ENCODE assay signal across 9 cellular contexts in the genomic region with DNA sequence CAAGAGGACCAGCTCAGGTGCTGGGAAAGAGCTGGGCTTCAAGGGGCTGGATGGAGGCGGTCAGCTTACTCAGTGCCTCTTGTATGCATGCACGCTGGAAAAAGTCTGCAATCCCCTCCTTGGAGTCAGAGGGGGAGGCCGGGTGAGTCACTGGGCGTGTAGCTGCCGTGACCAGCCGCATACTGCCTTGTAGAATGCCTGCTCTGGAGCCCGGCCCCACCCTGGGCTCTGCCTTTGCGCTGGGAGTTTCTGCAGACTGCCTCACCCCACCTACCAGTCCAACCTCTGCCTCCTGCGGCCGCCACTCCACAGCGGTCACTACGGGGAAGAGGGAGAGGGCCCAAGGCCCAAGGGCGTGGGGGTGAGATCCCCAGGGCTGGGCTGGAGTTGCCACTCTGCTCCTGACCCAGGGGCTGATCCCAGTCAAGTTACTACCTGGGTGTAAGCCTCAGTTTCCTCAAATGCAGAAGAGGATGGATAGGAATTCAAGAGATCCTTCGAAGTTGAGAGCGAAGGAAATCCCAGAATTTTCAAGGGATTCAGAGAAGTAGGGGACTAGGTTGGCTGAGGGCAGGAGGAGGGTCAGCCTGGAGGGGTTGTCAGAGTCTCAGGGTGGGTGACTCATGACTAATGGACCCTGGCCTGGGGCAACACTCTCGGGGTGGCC. TPM values are rescaled to one million over a fixed set of nuclear protein-coding genes. Genes with fewer than 3 reads are reported as not detected.
A peak's percentile ranks its signal among the peaks of the same experiment; 100 is the strongest.
DNase-seq lines count a peak whose midpoint lies in the region; ATAC-seq and TF ChIP-seq lines count a peak whose summit lies in the region.
"Had no signal": no experiment of that assay in that cellular context is flagged by ENCODE, and none has a peak within 500 bp of the region (broad histone marks: within the 10 kb centered on the region; RNA-seq: fewer than 3 reads in every experiment).

No MANE protein-coding gene starts in this region.

- TF ChIP-seq POLR2A in IMR-90 (IDR thresholded peaks at IDR 0.05; ENCODE audit: low read depth, low read length) = peak; percentile 60; the same call in 1 of the 2 replicates

- H4K91ac ChIP-seq in IMR-90 (ENCODE audit: insufficient read depth, low read depth, low read length) = peak overlapping the region; percentile 98

- TF ChIP-seq CTCF in IMR-90 (conservative IDR thresholded peaks at IDR 0.05; ENCODE audit: low read depth, low read length) (no peak), cardiac fibroblast (IDR thresholded peaks at IDR 0.05; ENCODE audit: low read depth, low read length) (no peak), liver (IDR thresholded peaks at IDR 0.05; ENCODE audit: low read depth, low read length, missing input control) (no peak), upper lobe of right lung (IDR thresholded peaks at IDR 0.05) (no peak)

- peak overlapping the region; percentile 67 for H2AFZ ChIP-seq in IMR-90 (replicated peaks; ENCODE audit: low read length, poor library complexity)

- intact Hi-C loops in IMR-90 (cut with micrococcal nuclease) = no loop called here
- intact Hi-C loops in upper lobe of right lung (cut with DNase I) = no loop called here

- peak overlapping the region; percentile 77 to 92 for H4K8ac ChIP-seq in IMR-90 (ENCODE audit: low read depth in 2 of 2, low read length in 2 of 2)

- H2AK5ac ChIP-seq in IMR-90 (ENCODE audit: low read depth, low read length) = peak overlapping the region; percentile 100

- peaks cover 20% of the 10 kb centered on the region for H3K9me1 ChIP-seq in IMR-90 (ENCODE audit: insufficient read depth, low read length)

- peak overlapping the region; percentile 97 for H3K4ac ChIP-seq in IMR-90 (ENCODE audit: low read depth, low read length)

- peak overlapping the region; percentile 88 for H3K14ac ChIP-seq in IMR-90 (replicated peaks; ENCODE audit: low read depth, low read length)

- H3K9me3 ChIP-seq in IMR-90 (ENCODE audit: control insufficient read depth, insufficient read depth, low read length) = no peaks in the 10 kb centered on the region
- H3K9me3 ChIP-seq in liver (ENCODE audit: control insufficient read depth in 4 of 4, low read length in 3 of 4) = no peaks in the 10 kb centered on the region
- no peaks in the 10 kb centered on the region for H3K9me3 ChIP-seq in upper lobe of right lung

- peak overlapping the region; percentile 75 for H3K18ac ChIP-seq in IMR-90 (ENCODE audit: low read depth, low read length)

- dilution Hi-C loops in IMR-90 (cut with HindIII; ENCODE audit: low sequenced_read_pairs, unreplicated experiment) = no loop called here

- POLR2A ChIA-PET in IMR-90 (lab: Charles Lee; ENCODE audit: unreplicated experiment) = interaction anchor here (0.6 to 1.7 kb wide), 3 partner anchors 40 to 435 kb away, joined by 3 to 11 read pairs (median 6); partner anchors contain the start of gene TPCN2

- H3K9ac ChIP-seq in IMR-90 (ENCODE audit: low read depth, low read length) = peak overlapping the region; percentile 62
- peak overlapping the region in 1 of 2 donors; percentile 75 for H3K9ac ChIP-seq in liver (ENCODE audit: low read depth in 1 of 2, low read length in 2 of 2)

- H3K27me3 ChIP-seq in IMR-90 (ENCODE audit: control insufficient read depth, insufficient read depth, low read length) (no peaks in the 10 kb centered on the region), liver (ENCODE audit: control insufficient read depth in 4 of 4, insufficient read depth in 4 of 4, low read length in 3 of 4) (no peaks in the 10 kb centered on the region), upper lobe of right lung (peaks cover 31% of the 10 kb centered on the region)

- H3K27ac ChIP-seq in IMR-90 (ENCODE audit: insufficient read depth, low read length) (peak overlapping the region; percentile 90), liver (ENCODE audit: low read depth in 1 of 2, low read length in 2 of 2) (peak overlapping the region; percentile 70 to 90), upper lobe of right lung (peak overlapping the region; percentile 55), substantia nigra (ENCODE audit: low read depth, low read length, poor library complexity, severe bottlenecking) (no peak overlapping the region)

- H3K36me3 ChIP-seq in IMR-90 (ENCODE audit: control insufficient read depth, insufficient read depth, low read length) (peaks cover 33% of the 10 kb centered on the region), liver (ENCODE audit: control insufficient read depth in 4 of 4, insufficient read depth in 3 of 4, low read depth in 1 of 4, low read length in 3 of 4) (no peaks in the 10 kb centered on the region), upper lobe of right lung (peaks cover 4% of the 10 kb centered on the region)

- TF ChIP-seq RAD21 in IMR-90 (IDR thresholded peaks at IDR 0.05; ENCODE audit: low read length) (no peak), liver (IDR thresholded peaks at IDR 0.05) (peak in 1 of 2 donors; percentile 9)

- DNase-seq in IMR-90 (peak; percentile 99), cardiac fibroblast (ENCODE audit: low read depth in 2 of 2) (peak; percentile 94 to 97), upper lobe of right lung (peak; percentile 69), substantia nigra (lab: John Stamatoyannopoulos, UW) (no peak), OCI-M2 (lab: John Stamatoyannopoulos, UW; ENCODE audit: unreplicated experiment) (no peak)
- DNase-seq in stimulated activated CD4-positive, alpha-beta T cell treated with anti-CD3 and anti-CD28 coated beads, Interleukin-15, amount 100 ng/mL, for 24 hours = no peak

- H2BK120ac ChIP-seq in IMR-90 (ENCODE audit: low read depth, low read length) = peak overlapping the region; percentile 92

- H3K23ac ChIP-seq in IMR-90 (ENCODE audit: low read depth, low read length) = peak overlapping the region; percentile 95

- WGBS in IMR-90 (ENCODE audit: extremely low coverage in 2 of 2, insufficient read length in 1 of 2), 2 experiments = 43% methylated on average over 5 of the region's 16 CpGs; no CpG with 5 or more reads in 1 of the 2 experiments
- WGBS in liver = 37% methylated on average over 16 of the region's 16 CpGs

- H3K56ac ChIP-seq in IMR-90 (ENCODE audit: extremely low read depth, insufficient read depth, low read length) = peak overlapping the region; percentile 85

- H2BK15ac ChIP-seq in IMR-90 (ENCODE audit: low read depth, low read length) = peak overlapping the region; percentile 92; the same call in 2 of the 3 replicates

- peak overlapping the region; percentile 59 for H3K4me2 ChIP-seq in IMR-90 (ENCODE audit: low read depth, low read length)

- no TSS peak for BruUV-seq in IMR-90 (replicated peaks; lab: Mats Ljungman, UMichigan)

- H2BK20ac ChIP-seq in IMR-90 (ENCODE audit: low read depth, low read length) = peak overlapping the region; percentile 89

- peaks cover 26 to 73% of the 10 kb centered on the region in 2 experiments for H3K79me1 ChIP-seq in IMR-90 (ENCODE audit: low read depth in 1 of 2, low read length in 2 of 2)

- H3K4me3 ChIP-seq in IMR-90 (ENCODE audit: insufficient read depth, low read depth, low read length) (no peak overlapping the region), cardiac fibroblast (replicated peaks in 1 of 2; ENCODE audit: low read depth in 2 of 2, low read length in 2 of 2) (no peak overlapping the region), liver (ENCODE audit: low read depth in 1 of 3, low read length in 3 of 3) (peak overlapping the region in 1 of 3 donors; percentile 6), upper lobe of right lung (no peak overlapping the region)

- peak overlapping the region; percentile 98 for H2AK9ac ChIP-seq in IMR-90 (replicated peaks; ENCODE audit: low read depth, low read length, poor library complexity)

- ATAC-seq in IMR-90 (ENCODE audit: low read depth) (peak; percentile 59), upper lobe of right lung (peak; percentile 22), GM21390 (IDR thresholded peaks at IDR 0.05; ENCODE audit: unreplicated experiment) (no peak)

- H2BK5ac ChIP-seq in IMR-90 (ENCODE audit: low read depth, low read length, poor library complexity, severe bottlenecking) = peak overlapping the region; percentile 94

- in situ Hi-C loops in IMR-90 (cut with MboI; ENCODE audit: low sequenced_read_pairs) = loop anchor here (5.0 kb wide), 1 partner anchor 73 kb away; no protein-coding TSS in a partner anchor

- H4K20me1 ChIP-seq in IMR-90 (ENCODE audit: insufficient read depth, low read length) = peaks cover 8% of the 10 kb centered on the region

- CTCF ChIA-PET in IMR-90 (lab: Yijun Ruan, JAX) = interaction anchor here (0.6 kb wide), 1 partner anchor 35 kb away, joined by 3 read pairs; no protein-coding TSS in a partner anchor

- H4K5ac ChIP-seq in IMR-90 (ENCODE audit: low read depth, low read length) = peak overlapping the region; percentile 86

- H3K4me1 ChIP-seq in IMR-90 (ENCODE audit: control insufficient read depth, insufficient read depth, low read length) (peaks cover 39% of the 10 kb centered on the region), liver (ENCODE audit: control insufficient read depth in 4 of 4, insufficient read depth in 4 of 4, low read length in 3 of 4) (peaks cover 29 to 59% (median 45%) of the 10 kb centered on the region in 4 donors), upper lobe of right lung (peaks cover 27% of the 10 kb centered on the region)

TF ChIP-seq in IMR-90, 13 proteins besides CTCF, POLR2A, EP300 and RAD21 (continues in another document):
- TF ChIP-seq FOS (IDR thresholded peaks at IDR 0.05; ENCODE audit: low read depth, low read length) = peak; percentile 93
- peak; percentile 67 for TF ChIP-seq CEBPB (IDR thresholded peaks at IDR 0.05; ENCODE audit: low read depth, low read length)
- no peak for TF ChIP-seq CHD1 (IDR thresholded peaks at IDR 0.05; ENCODE audit: low read depth, low read length)

RNA-seq across cellular contexts. Expression of gene MRGPRF, which starts 4.1 kb away (rescaled TPM):
- total RNA-seq in IMR-90 (2012; rRNA removed) (5.8 and 6.3 TPM in 2 replicates), liver (1 to 10 TPM; 1.9 to 3.0 TPM), upper lobe of right lung (13.2 TPM)
- polyA plus RNA-seq in IMR-90 (2012; rRNA removed) (27.3 and 28.8 TPM in 2 replicates), liver (1 to 10 TPM; 1.1 to 4.8 TPM)
- polyA plus RNA-seq in IMR-90 (2012; cell fraction: cytosol; rRNA removed) = 27.9 and 54.6 TPM in 2 replicates
- 17.5 and 36.2 TPM in 2 replicates for polyA plus RNA-seq in IMR-90 (2012; cell fraction: nucleus; rRNA removed; ENCODE audit: low replicate concordance)

RNA-seq across cellular contexts. Expression of gene MRGPRD, which starts 28.1 kb away (rescaled TPM):
- total RNA-seq in IMR-90 (2012; rRNA removed) (not detected in 2 replicates), liver (not detected), upper lobe of right lung (not detected)
- polyA plus RNA-seq in IMR-90 (2012; rRNA removed) (not detected in 2 replicates), liver (not detected)
- polyA plus RNA-seq in IMR-90 (2012; cell fraction: cytosol; rRNA removed) = not detected in 2 replicates
- not detected in 2 replicates for polyA plus RNA-seq in IMR-90 (2012; cell fraction: nucleus; rRNA removed; ENCODE audit: low replicate concordance)
- total RNA-seq: lung microvascular endothelial cell had no signal

RNA-seq across cellular contexts. Expression of gene TPCN2, which starts 39.8 kb away (rescaled TPM):
- total RNA-seq in IMR-90 (2012; rRNA removed) (3.1 and 3.4 TPM in 2 replicates), liver (10 to 100 TPM; 15.2 to 20.8 TPM), upper lobe of right lung (16.6 TPM)
- polyA plus RNA-seq in IMR-90 (2012; rRNA removed) (6.9 and 8.0 TPM in 2 replicates), liver (1 to 10 TPM; 6.4 to 9.0 TPM)
- polyA plus RNA-seq in IMR-90 (2012; cell fraction: cytosol; rRNA removed) = 5.9 and 7.4 TPM in 2 replicates
- polyA plus RNA-seq in IMR-90 (2012; cell fraction: nucleus; rRNA removed; ENCODE audit: low replicate concordance) = 41.5 and 56.5 TPM in 2 replicates

Comparison
In these comparisons a context has a peak if more than half of its experiments do, and no peak if none do; other contexts are left out.
1. DNase-seq: peak in IMR-90 (single experiment), cardiac fibroblast (2 of 2) and upper lobe of right lung (single experiment); none in stimulated activated CD4-positive, alpha-beta T cell treated with anti-CD3 and anti-CD28 coated beads, Interleukin-15, amount 100 ng/mL, for 24 hours (single experiment), substantia nigra (0 of 49) and OCI-M2 (single experiment).